In genomic region chr12:73186272-73186671, GRCh38 we compare ENCODE assay signal across 28 cellular contexts.
"Had no signal": no experiment of that assay in that cellular context is flagged by ENCODE, and none has a peak within 500 bp of the region (broad histone marks: within the 10 kb centered on the region; RNA-seq: fewer than 3 reads in every experiment).

No MANE protein-coding gene starts in this region.

- H3K27ac Mint-ChIP-seq: stimulated activated effector memory CD8-positive, alpha-beta T cell treated with anti-CD3 and anti-CD28 coated beads, Interleukin-12 subunit alpha, Interleukin-12 subunit beta, amount 100 ng/mL, for 72 hours; stimulated activated memory B cell treated with anti-CD40 and anti-IgM and Interleukin-4, amounts not matched to agents 10 μg/mL and 1 μg/mL and 100 μg/mL, for 72 hours; stimulated activated naive B cell treated with anti-CD40 and anti-IgM and Interleukin-4, amounts not matched to agents 10 μg/mL and 1 μg/mL and 100 μg/mL, for 72 hours; stimulated activated naive CD8-positive, alpha-beta T cell treated with anti-CD3 and anti-CD28 coated beads, Interleukin-15, amount 100 ng/mL, for 72 hours; stimulated activated naive CD8-positive, alpha-beta T cell treated with anti-CD3 and anti-CD28 coated beads, Interleukin-15, Interleukin-2, amounts not matched to agents 100 ng/mL and 50 ng/mL, for 24 hours; type B pancreatic cell had no signal

- H3K4me3 Mint-ChIP-seq: stimulated activated effector memory CD8-positive, alpha-beta T cell treated with anti-CD3 and anti-CD28 coated beads, Interleukin-12 subunit alpha, Interleukin-12 subunit beta, amount 100 ng/mL, for 72 hours; stimulated activated memory B cell treated with anti-CD40 and anti-IgM and Interleukin-4, amounts not matched to agents 10 μg/mL and 1 μg/mL and 100 μg/mL, for 72 hours; stimulated activated naive B cell treated with anti-CD40 and anti-IgM and Interleukin-4, amounts not matched to agents 10 μg/mL and 1 μg/mL and 100 μg/mL, for 72 hours; stimulated activated naive CD8-positive, alpha-beta T cell treated with anti-CD3 and anti-CD28 coated beads, Interleukin-15, amount 100 ng/mL, for 72 hours; stimulated activated naive CD8-positive, alpha-beta T cell treated with anti-CD3 and anti-CD28 coated beads, Interleukin-15, Interleukin-2, amounts not matched to agents 100 ng/mL and 50 ng/mL, for 24 hours; type B pancreatic cell had no signal

- H3K36me3 ChIP-seq: stomach, suprapubic skin, thoracic aorta, thyroid gland, tibial artery, tibial nerve, transverse colon, upper lobe of left lung, upper lobe of right lung, uterus, vagina had no signal

- H3K27me3 ChIP-seq: stomach, suprapubic skin, testis, thyroid gland, tibial artery, tibial nerve, transverse colon, upper lobe of left lung, upper lobe of right lung, uterus, vagina had no signal

- H3K4me1 ChIP-seq: stomach, suprapubic skin, testis, thyroid gland, tibial artery, tibial nerve, transverse colon, upper lobe of left lung, upper lobe of right lung, uterus, vagina had no signal

- DNase-seq: stimulated activated CD4-positive, alpha-beta T cell treated with anti-CD3 and anti-CD28 coated beads, Interleukin-2, amount 100 ng/mL, for 48 hours; stimulated activated CD4-positive, alpha-beta T cell treated with anti-CD3 and anti-CD28 coated beads, Interleukin-4, amount 100 ng/mL, for 1 hour; stimulated activated CD4-positive, alpha-beta T cell treated with anti-CD3 and anti-CD28 coated beads, Interleukin-4, amount 100 ng/mL, for 24 hours; stimulated activated CD4-positive, alpha-beta T cell treated with anti-CD3 and anti-CD28 coated beads, Interleukin-4, amount 100 ng/mL, for 4 hours; stimulated activated CD8-positive, alpha-beta memory T cell treated with anti-CD3 and anti-CD28 coated beads, Interleukin-4, amount 100 ng/mL, for 48 hours; stimulated activated naive B cell treated with anti-CD40 and anti-IgM and Interleukin-4, amounts not matched to agents 10 μg/mL and 1 μg/mL and 100 μg/mL, for 72 hours; stimulated activated naive CD4-positive, alpha-beta T cell; stimulated activated naive CD4-positive, alpha-beta T cell treated with Interleukin-2 at 50 U/mL for 16 hours; stimulated activated naive CD8-positive, alpha-beta T cell treated with anti-CD3 and anti-CD28 coated beads, Interleukin-15, amount 100 ng/mL, for 72 hours; stimulated activated naive CD8-positive, alpha-beta T cell treated with anti-CD3 and anti-CD28 coated beads, Interleukin-15, Interleukin-2, amounts not matched to agents 100 U/mL and 50 U/mL, for 24 hours; stomach; substantia nigra; testis; thyroid gland; tibial artery; transverse colon; trophoblast cell; upper lobe of left lung; upper lobe of right lung; uterus had no signal

- H3K27me3 Mint-ChIP-seq: stimulated activated memory B cell treated with anti-CD40 and anti-IgM and Interleukin-4, amounts not matched to agents 10 μg/mL and 1 μg/mL and 100 μg/mL, for 72 hours; stimulated activated naive B cell treated with anti-CD40 and anti-IgM and Interleukin-4, amounts not matched to agents 10 μg/mL and 1 μg/mL and 100 μg/mL, for 72 hours; stimulated activated naive CD8-positive, alpha-beta T cell treated with anti-CD3 and anti-CD28 coated beads, Interleukin-15, amount 100 ng/mL, for 72 hours; stimulated activated naive CD8-positive, alpha-beta T cell treated with anti-CD3 and anti-CD28 coated beads, Interleukin-15, Interleukin-2, amounts not matched to agents 100 ng/mL and 50 ng/mL, for 24 hours; type B pancreatic cell had no signal

- ATAC-seq: stimulated activated effector memory CD8-positive, alpha-beta T cell treated with anti-CD3 and anti-CD28 coated beads, Interleukin-12 subunit alpha, Interleukin-12 subunit beta, amount 100 ng/mL, for 72 hours; stimulated activated memory B cell treated with anti-CD40 and anti-IgM and Interleukin-4, amounts not matched to agents 10 μg/mL and 1 μg/mL and 100 μg/mL, for 72 hours; stimulated activated naive B cell treated with anti-CD40 and anti-IgM and Interleukin-4, amounts not matched to agents 10 μg/mL and 1 μg/mL and 100 μg/mL, for 72 hours; stimulated activated naive CD8-positive, alpha-beta T cell treated with anti-CD3 and anti-CD28 coated beads, Interleukin-15, amount 100 ng/mL, for 72 hours; stimulated activated naive CD8-positive, alpha-beta T cell treated with anti-CD3 and anti-CD28 coated beads, Interleukin-15, Interleukin-2, amounts not matched to agents 100 U/mL and 50 U/mL, for 24 hours; upper lobe of right lung had no signal

- H3K4me1 Mint-ChIP-seq: stimulated activated effector memory CD8-positive, alpha-beta T cell treated with anti-CD3 and anti-CD28 coated beads, Interleukin-12 subunit alpha, Interleukin-12 subunit beta, amount 100 ng/mL, for 72 hours; stimulated activated memory B cell treated with anti-CD40 and anti-IgM and Interleukin-4, amounts not matched to agents 10 μg/mL and 1 μg/mL and 100 μg/mL, for 72 hours; stimulated activated naive B cell treated with anti-CD40 and anti-IgM and Interleukin-4, amounts not matched to agents 10 μg/mL and 1 μg/mL and 100 μg/mL, for 72 hours; stimulated activated naive CD8-positive, alpha-beta T cell treated with anti-CD3 and anti-CD28 coated beads, Interleukin-15, amount 100 ng/mL, for 72 hours had no signal

- H3K36me3 Mint-ChIP-seq: stimulated activated effector memory CD8-positive, alpha-beta T cell treated with anti-CD3 and anti-CD28 coated beads, Interleukin-12 subunit alpha, Interleukin-12 subunit beta, amount 100 ng/mL, for 72 hours; stimulated activated memory B cell treated with anti-CD40 and anti-IgM and Interleukin-4, amounts not matched to agents 10 μg/mL and 1 μg/mL and 100 μg/mL, for 72 hours; type B pancreatic cell had no signal

- H3K9me3 ChIP-seq: testis, thyroid gland, uterus, vagina had no signal

- H3K27ac ChIP-seq: stomach, suprapubic skin, testis, thoracic aorta, thyroid gland, tibial artery, tibial nerve, transverse colon, upper lobe of left lung, upper lobe of right lung, uterus, vagina had no signal

- H3K4me3 ChIP-seq: stomach, suprapubic skin, testis, thoracic aorta, thyroid gland, tibial artery, tibial nerve, transverse colon, upper lobe of left lung, upper lobe of right lung, uterus, vagina had no signal
